In the genomic region with DNA sequence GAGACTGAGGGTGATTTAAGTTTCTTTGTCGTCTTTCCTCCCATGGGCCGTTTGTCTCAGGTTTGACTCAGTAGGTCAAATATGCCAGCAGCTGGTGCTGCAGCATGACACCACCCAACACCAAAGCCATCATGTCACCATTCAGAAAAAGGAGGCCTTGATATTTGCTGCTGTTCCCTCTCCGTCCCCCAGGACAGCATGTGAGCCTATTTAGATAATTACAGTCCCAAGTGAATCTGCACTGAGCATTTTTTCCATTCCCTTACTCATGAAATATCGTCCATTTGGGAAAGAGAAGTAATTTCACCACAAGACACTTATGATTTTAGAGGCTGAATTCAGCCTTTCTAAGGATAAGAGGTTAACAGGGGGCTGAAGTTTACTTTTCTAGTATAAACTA, we compare ENCODE assay signal across 20 cellular contexts.
DNase-seq lines count a peak whose midpoint lies in the region; ATAC-seq, FAIRE-seq and TF ChIP-seq lines count a peak whose summit lies in the region.
"Had no signal": no experiment of that assay in that cellular context is flagged by ENCODE, and none has a peak within 500 bp of the region (broad histone marks: within the 10 kb centered on the region; RNA-seq: fewer than 3 reads in every experiment).

No MANE protein-coding gene starts in this region.

- CTCF ChIA-PET in HepG2 (lab: Yijun Ruan, JAX; ENCODE audit: low intra/inter-chr PET ratio, low total read pairs) = no interaction called here

- no peak for TF ChIP-seq POLR2A in HepG2 (IDR thresholded peaks at IDR 0.05; ENCODE audit: insufficient read depth in 1 of 2, low read depth in 2 of 2, low read length in 2 of 2)
- TF ChIP-seq POLR2A in right lobe of liver (IDR thresholded peaks at IDR 0.05) = no peak
- no peak for TF ChIP-seq POLR2A in adrenal gland (IDR thresholded peaks at IDR 0.05)

- peaks cover 3% of the 10 kb centered on the region for H3K27me3 Mint-ChIP-seq in glutamatergic neuron (ENCODE audit: unreplicated experiment)

- H3K4me3 ChIP-seq in HepG2 (replicated peaks in 1 of 3; ENCODE audit: insufficient read depth in 1 of 3, low read depth in 2 of 3, low read length in 3 of 3) (no peak overlapping the region), right lobe of liver (no peak overlapping the region), adrenal gland (no peak overlapping the region)
- H3K4me3 ChIP-seq: BLaER1, HAP-1 had no signal

- no peak overlapping the region for H3K9ac ChIP-seq in HepG2 (ENCODE audit: insufficient read depth, low read depth, low read length)
- H3K9ac ChIP-seq: BLaER1 had no signal

- H3K79me2 ChIP-seq in HepG2 (ENCODE audit: insufficient read depth, low read length) = no peaks in the 10 kb centered on the region

- no peaks in the 10 kb centered on the region for H3K36me3 ChIP-seq in HepG2 (replicated peaks in 1 of 2; ENCODE audit: control insufficient read depth in 1 of 2, insufficient read depth in 2 of 2, low read length in 2 of 2)
- H3K36me3 ChIP-seq in right lobe of liver = no peaks in the 10 kb centered on the region
- H3K36me3 ChIP-seq in adrenal gland (replicated peaks in 1 of 2) = no peaks in the 10 kb centered on the region
- H3K36me3 ChIP-seq: BLaER1, HAP-1 had no signal

- no peak overlapping the region for H2AFZ ChIP-seq in HepG2 (ENCODE audit: low read length)

- WGBS in HepG2 (ENCODE audit: low lambda C conversion rate) = 34% methylated on average over 4 of the region's 4 CpGs
- WGBS in right lobe of liver (ENCODE audit: insufficient coverage, low coverage, low lambda C conversion rate, missing lambda C conversion rate) = 38% methylated on average over 4 of the region's 4 CpGs
- WGBS in adrenal gland, 4 donors = 26 to 49% (median 34%) methylated on average over 4 of the region's 4 CpGs

- TF ChIP-seq RAD21 in HepG2 (CRISPR knock-in tag; IDR thresholded peaks at IDR 0.05) = no peak

- peak; percentile 59; the same call in 2 of the 3 replicates for ATAC-seq in HepG2
- no peak for ATAC-seq in right lobe of liver
- ATAC-seq in GM21737 (IDR thresholded peaks at IDR 0.05; ENCODE audit: unreplicated experiment) = no peak
- no peak for ATAC-seq in GM19351 (IDR thresholded peaks at IDR 0.05; ENCODE audit: unreplicated experiment)
- ATAC-seq in HG03025 (IDR thresholded peaks at IDR 0.05; ENCODE audit: low FRiP score, unreplicated experiment) = no peak
- ATAC-seq: CD8-positive, alpha-beta T cell had no signal

- H3K9me3 Mint-ChIP-seq in glutamatergic neuron (ENCODE audit: unreplicated experiment) = no peaks in the 10 kb centered on the region
- H3K9me3 Mint-ChIP-seq: CD8-positive, alpha-beta T cell had no signal

- no peak overlapping the region for H3K4me3 Mint-ChIP-seq in glutamatergic neuron (ENCODE audit: unreplicated experiment)
- H3K4me3 Mint-ChIP-seq: CD8-positive, alpha-beta T cell had no signal

- BruUV-seq in HepG2 (replicated peaks; lab: Mats Ljungman, UMichigan) = no TSS peak

- TF ChIP-seq EP300 in HepG2 (IDR thresholded peaks at IDR 0.05; ENCODE audit: low read depth in 2 of 2, low read length in 2 of 2) (no peak), HepG2 (CRISPR knock-in tag; IDR thresholded peaks at IDR 0.05; ENCODE audit: borderline replicate concordance) (no peak)

- H3K36me3 Mint-ChIP-seq in glutamatergic neuron (ENCODE audit: unreplicated experiment) = no peaks in the 10 kb centered on the region
- H3K36me3 Mint-ChIP-seq: CD8-positive, alpha-beta T cell had no signal

- H3K4me1 ChIP-seq in HepG2 (ENCODE audit: insufficient read depth, low read length) (peaks cover 11% of the 10 kb centered on the region), right lobe of liver (no peaks in the 10 kb centered on the region), adrenal gland (replicated peaks in 1 of 2) (peaks cover 21 to 29% of the 10 kb centered on the region in 2 donors)
- H3K4me1 ChIP-seq: HAP-1 had no signal

- H3K27me3 ChIP-seq in HepG2 (ENCODE audit: control insufficient read depth in 1 of 2, insufficient read depth in 2 of 2, low read length in 2 of 2) (no peaks in the 10 kb centered on the region), right lobe of liver (no peaks in the 10 kb centered on the region), adrenal gland (no peaks in the 10 kb centered on the region)
- H3K27me3 ChIP-seq: BLaER1 had no signal

- no peak for FAIRE-seq in HepG2 (lab: Jason Lieb, UNC)
- FAIRE-seq: GM12892 had no signal

- in situ Hi-C loops in HepG2 (cut with HindIII; ENCODE audit: extremely low pct_ligation_motif_present, low pct_unique_long_range_greater_than_20kb) (no loop called here), GM13976 (cut with MboI; ENCODE audit: low sequenced_read_pairs, unreplicated experiment) (no loop called here)

- H3K4me1 Mint-ChIP-seq in glutamatergic neuron (ENCODE audit: low read depth, unreplicated experiment) = peaks cover 7% of the 10 kb centered on the region

- H3K4me2 ChIP-seq in HepG2 (ENCODE audit: low read depth, low read length) = 0 out of 2 replicates have a peak overlapping the region, but pooled peaks have one; percentile 37
- H3K4me2 ChIP-seq: BLaER1 had no signal

- H3K27ac ChIP-seq in HepG2 (ENCODE audit: extremely low read length, insufficient read depth, low read length) = no peak overlapping the region
- H3K27ac ChIP-seq in right lobe of liver = no peak overlapping the region
- H3K27ac ChIP-seq in adrenal gland = peak overlapping the region; percentile 40 to 82 (median 76)
- H3K27ac ChIP-seq: BLaER1 had no signal

- DNase-seq in HepG2 (ENCODE audit: low spot score) (no peak), right lobe of liver (no peak), adrenal gland (peak in 5 of 7 donors; percentile 31 to 52 (median 44)), glutamatergic neuron (peak; percentile 20), GM13976 (ENCODE audit: low spot score) (no peak)
- DNase-seq: CD8-positive, alpha-beta T cell; DMS53; NCI-H1417; NCI-H187; NCI-H2107; NCI-H510A; NCI-H774; OCI-M1; SHP77 treated with DMSO at 0.1 percent for 48 hours had no signal

- H3K9me3 ChIP-seq in HepG2 (ENCODE audit: low read length) (no peaks in the 10 kb centered on the region), right lobe of liver (no peaks in the 10 kb centered on the region), adrenal gland (replicated peaks in 1 of 3) (no peaks in the 10 kb centered on the region)
- H3K9me3 ChIP-seq: HAP-1 had no signal

- intact Hi-C loops in HepG2 (cut with micrococcal nuclease; ENCODE audit: unreplicated experiment) = no loop called here
- intact Hi-C loops in right lobe of liver (cut with DNase I) = no loop called here
- intact Hi-C loops in adrenal gland (cut with DNase I) = no loop called here

- peak overlapping the region; percentile 50 for H3K27ac Mint-ChIP-seq in glutamatergic neuron (ENCODE audit: unreplicated experiment)
- H3K27ac Mint-ChIP-seq: CD8-positive, alpha-beta T cell had no signal

- TF ChIP-seq CTCF in HepG2 (CRISPR knock-in tag; IDR thresholded peaks at IDR 0.05) (no peak), right lobe of liver (IDR thresholded peaks at IDR 0.05) (no peak), adrenal gland (IDR thresholded peaks at IDR 0.05) (peak; percentile 6 to 37 (median 30)), glutamatergic neuron (IDR thresholded peaks at IDR 0.05; ENCODE audit: partially characterized antibody, unreplicated experiment) (no peak), GM13976 (IDR thresholded peaks at IDR 0.05; ENCODE audit: borderline replicate concordance, control extremely low read depth, extremely low read depth, insufficient read depth, missing control alignments) (no peak)

- POLR2A ChIA-PET in HepG2 (lab: Yijun Ruan, JAX) = no interaction called here

- H4K20me1 ChIP-seq in HepG2 (ENCODE audit: insufficient read depth, low read length) = no peaks in the 10 kb centered on the region
- H4K20me1 ChIP-seq: BLaER1 had no signal

TF ChIP-seq in HepG2, 621 proteins besides CTCF, POLR2A, EP300 and RAD21:
- TF ChIP-seq CHD2 (IDR thresholded peaks at IDR 0.05; ENCODE audit: low read depth, low read length) = no peak
- TF ChIP-seq, protein P1, sequence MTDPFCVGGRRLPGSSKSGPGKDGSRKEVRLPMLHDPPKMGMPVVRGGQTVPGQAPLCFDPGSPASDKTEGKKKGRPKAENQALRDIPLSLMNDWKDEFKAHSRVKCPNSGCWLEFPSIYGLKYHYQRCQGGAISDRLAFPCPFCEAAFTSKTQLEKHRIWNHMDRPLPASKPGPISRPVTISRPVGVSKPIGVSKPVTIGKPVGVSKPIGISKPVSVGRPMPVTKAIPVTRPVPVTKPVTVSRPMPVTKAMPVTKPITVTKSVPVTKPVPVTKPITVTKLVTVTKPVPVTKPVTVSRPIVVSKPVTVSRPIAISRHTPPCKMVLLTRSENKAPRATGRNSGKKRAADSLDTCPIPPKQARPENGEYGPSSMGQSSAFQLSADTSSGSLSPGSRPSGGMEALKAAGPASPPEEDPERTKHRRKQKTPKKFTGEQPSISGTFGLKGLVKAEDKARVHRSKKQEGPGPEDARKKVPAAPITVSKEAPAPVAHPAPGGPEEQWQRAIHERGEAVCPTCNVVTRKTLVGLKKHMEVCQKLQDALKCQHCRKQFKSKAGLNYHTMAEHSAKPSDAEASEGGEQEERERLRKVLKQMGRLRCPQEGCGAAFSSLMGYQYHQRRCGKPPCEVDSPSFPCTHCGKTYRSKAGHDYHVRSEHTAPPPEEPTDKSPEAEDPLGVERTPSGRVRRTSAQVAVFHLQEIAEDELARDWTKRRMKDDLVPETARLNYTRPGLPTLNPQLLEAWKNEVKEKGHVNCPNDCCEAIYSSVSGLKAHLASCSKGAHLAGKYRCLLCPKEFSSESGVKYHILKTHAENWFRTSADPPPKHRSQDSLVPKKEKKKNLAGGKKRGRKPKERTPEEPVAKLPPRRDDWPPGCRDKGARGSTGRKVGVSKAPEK (CRISPR knock-in tag; IDR thresholded peaks at IDR 0.05; ENCODE audit: borderline replicate concordance) = no peak
- no peak for TF ChIP-seq PLRG1 (conservative IDR thresholded peaks at IDR 0.05)
- no peak for TF ChIP-seq MED8 (CRISPR knock-in tag; IDR thresholded peaks at IDR 0.05; ENCODE audit: insufficient replicate concordance)
- no peak for TF ChIP-seq ZSCAN29 (CRISPR knock-in tag; conservative IDR thresholded peaks at IDR 0.05)
- no peak for TF ChIP-seq SUZ12 (IDR thresholded peaks at IDR 0.05; ENCODE audit: low read depth, low read length)
- TF ChIP-seq ZNF660 (CRISPR knock-in tag; IDR thresholded peaks at IDR 0.05; ENCODE audit: borderline replicate concordance, low read depth) = no peak
- TF ChIP-seq ELF3 (CRISPR knock-in tag; IDR thresholded peaks at IDR 0.05) = no peak
- TF ChIP-seq SMAD9 (CRISPR knock-in tag; IDR thresholded peaks at IDR 0.05) = no peak
- TF ChIP-seq ZNF644 (CRISPR knock-in tag; IDR thresholded peaks at IDR 0.05; ENCODE audit: low read depth) = no peak
- TF ChIP-seq CHCHD3 (CRISPR knock-in tag; IDR thresholded peaks at IDR 0.05) = no peak
- no peak for TF ChIP-seq ZNF550 (CRISPR knock-in tag; IDR thresholded peaks at IDR 0.05; ENCODE audit: borderline replicate concordance)
- TF ChIP-seq, protein P2, sequence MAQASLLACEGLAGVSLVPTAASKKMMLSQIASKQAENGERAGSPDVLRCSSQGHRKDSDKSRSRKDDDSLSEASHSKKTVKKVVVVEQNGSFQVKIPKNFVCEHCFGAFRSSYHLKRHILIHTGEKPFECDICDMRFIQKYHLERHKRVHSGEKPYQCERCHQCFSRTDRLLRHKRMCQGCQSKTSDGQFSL (CRISPR knock-in tag; IDR thresholded peaks at IDR 0.05) = no peak
- TF ChIP-seq ZNF558 (CRISPR knock-in tag; IDR thresholded peaks at IDR 0.05; ENCODE audit: borderline replicate concordance) = no peak

Comparison
In these comparisons a context has a peak if more than half of its experiments do, and no peak if none do; other contexts are left out.
1. DNase-seq: peak in adrenal gland (5 of 7) and glutamatergic neuron (single experiment); none in HepG2 (single experiment), right lobe of liver (0 of 3) and GM13976 (single experiment).
2. H3K27ac ChIP-seq: peak in adrenal gland (5 of 5); none in HepG2 (single experiment) and right lobe of liver (0 of 3).
3. CTCF ChIP-seq: peak in adrenal gland (6 of 6); none in HepG2 (single experiment), right lobe of liver (0 of 4), glutamatergic neuron (single experiment) and GM13976 (single experiment).